ENCODE assay signal across 19 cellular contexts in genomic region chr16:12586701-12587100, GRCh38.
DNase-seq lines count a peak whose midpoint lies in the region; ATAC-seq, FAIRE-seq and TF ChIP-seq lines count a peak whose summit lies in the region.
"Had no signal": no experiment of that assay in that cellular context is flagged by ENCODE, and none has a peak within 500 bp of the region (broad histone marks: within the 10 kb centered on the region; RNA-seq: fewer than 3 reads in every experiment).

No MANE protein-coding gene starts in this region.

- CTCF ChIA-PET in H1 (lab: Charles Lee; ENCODE audit: partially characterized antibody), result no interaction called here

- POLR2A ChIA-PET in H1 (lab: Charles Lee; ENCODE audit: partially characterized antibody), result no interaction called here

- no peak overlapping the region for H3K4me3 Mint-ChIP-seq in activated T-cell treated with anti-CD3 and anti-CD28 coated beads, Interleukin-2, amount 50 U/mL, for 24 hours
- no peak overlapping the region for H3K4me3 Mint-ChIP-seq in chondrocyte (ENCODE audit: unreplicated experiment)
- H3K4me3 Mint-ChIP-seq: CD4-positive, alpha-beta memory T cell; GM23338; HFFc6 had no signal

- no peak overlapping the region for H3K23ac ChIP-seq in H1 (ENCODE audit: insufficient read length)

- no peak overlapping the region for H2BK12ac ChIP-seq in H1 (ENCODE audit: low read depth, low read length)

- TF ChIP-seq CTCF in chondrocyte (IDR thresholded peaks at IDR 0.05) (no peak), H1 (IDR thresholded peaks at IDR 0.05; ENCODE audit: control extremely low read depth in 1 of 3, insufficient read depth in 1 of 3, low read depth in 1 of 3, low read length in 3 of 3) (no peak), spleen (IDR thresholded peaks at IDR 0.05 in 8 of 11, conservative IDR thresholded peaks at IDR 0.05 in 3 of 11) (no peak)

- H3K27ac Mint-ChIP-seq in activated T-cell treated with anti-CD3 and anti-CD28 coated beads, Interleukin-2, amount 50 U/mL, for 24 hours, result no peak overlapping the region
- H3K27ac Mint-ChIP-seq in chondrocyte (ENCODE audit: unreplicated experiment), result no peak overlapping the region
- H3K27ac Mint-ChIP-seq: GM23338, HFFc6 had no signal

- H2BK20ac ChIP-seq in H1 (ENCODE audit: low read length), result no peak overlapping the region

- no peak overlapping the region for H3K9ac ChIP-seq in H1 (replicated peaks in 1 of 4; ENCODE audit: extremely low read depth in 1 of 4, low read depth in 3 of 4, low read length in 3 of 4)

- H3K27me3 ChIP-seq in H1 (replicated peaks in 1 of 4; ENCODE audit: control insufficient read depth in 3 of 4, extremely low read depth in 1 of 4, insufficient read depth in 3 of 4, low read length in 3 of 4), result no peaks in the 10 kb centered on the region
- no peaks in the 10 kb centered on the region for H3K27me3 ChIP-seq in spleen (replicated peaks in 1 of 7)

- WGBS in H1 (ENCODE audit: extremely low coverage in 1 of 2, insufficient coverage in 1 of 2, insufficient read length in 1 of 2, insufficient replicate concordance in 2 of 2, low coverage in 1 of 2, low lambda C conversion rate in 2 of 2, missing lambda C conversion rate in 1 of 2), 2 experiments, result 84% methylated on average over 7 of the region's 10 CpGs; no CpG with 5 or more reads in 1 of the 2 experiments
- 89 to 96% (median 93%) methylated on average over 10 of the region's 10 CpGs for WGBS in spleen, 5 donors

- H3K4me1 Mint-ChIP-seq in activated T-cell treated with anti-CD3 and anti-CD28 coated beads, Interleukin-2, amount 50 U/mL, for 24 hours (ENCODE audit: low read depth), result peaks cover 17% of the 10 kb centered on the region
- no peaks in the 10 kb centered on the region for H3K4me1 Mint-ChIP-seq in chondrocyte (ENCODE audit: low read depth)

- no peak for FAIRE-seq in H1 (lab: Jason Lieb, UNC)
- FAIRE-seq: GM12891, GM18507, H54 had no signal

- H3K36me3 Mint-ChIP-seq in activated T-cell treated with anti-CD3 and anti-CD28 coated beads, Interleukin-2, amount 50 U/mL, for 24 hours (ENCODE audit: low read depth), result no peaks in the 10 kb centered on the region
- no peaks in the 10 kb centered on the region for H3K36me3 Mint-ChIP-seq in chondrocyte (ENCODE audit: low read depth)
- H3K36me3 Mint-ChIP-seq: CD4-positive, alpha-beta memory T cell had no signal

- peaks cover 11% of the 10 kb centered on the region for H3K27me3 Mint-ChIP-seq in activated T-cell treated with anti-CD3 and anti-CD28 coated beads, Interleukin-2, amount 50 U/mL, for 24 hours
- H3K27me3 Mint-ChIP-seq in chondrocyte (ENCODE audit: low read depth), result peaks cover 10% of the 10 kb centered on the region

- 0 out of 2 replicates have a peak overlapping the region, but pooled peaks have one; percentile 24 for H2AK5ac ChIP-seq in H1 (ENCODE audit: low read depth, low read length)

- H3K4me1 ChIP-seq in H1 (replicated peaks in 1 of 4; ENCODE audit: control insufficient read depth in 3 of 4, insufficient read depth in 4 of 4, low read length in 3 of 4) (peaks cover 1 to 4% (median 3%) of the 10 kb centered on the region in 4 experiments; a peak in 5 of 7 replicates), spleen (peaks cover 0 to 4% (median 0%) of the 10 kb centered on the region in 6 donors)
- H3K4me1 ChIP-seq: HAP-1 had no signal

- no peak overlapping the region for H3K4me3 ChIP-seq in H1 (ENCODE audit: extremely low read depth in 1 of 4, insufficient read depth in 2 of 4, low read depth in 3 of 4, low read length in 4 of 4)
- no peak overlapping the region for H3K4me3 ChIP-seq in spleen
- H3K4me3 ChIP-seq: GM23338, HAP-1 had no signal

- no peak overlapping the region for H2BK5ac ChIP-seq in H1 (ENCODE audit: low read depth, low read length)

- H3K9me3 ChIP-seq in H1 (ENCODE audit: insufficient read depth in 2 of 2, low read depth in 1 of 2, low read length in 1 of 2), result no peaks in the 10 kb centered on the region; a peak in 1 of 4 replicates
- H3K9me3 ChIP-seq in spleen, result peaks cover 0 to 11% (median 3%) of the 10 kb centered on the region in 8 donors
- H3K9me3 ChIP-seq: HAP-1 had no signal

- H2BK15ac ChIP-seq in H1 (ENCODE audit: low read length), result no peak overlapping the region

- H3K56ac ChIP-seq in H1 (replicated peaks; ENCODE audit: insufficient read length, low read depth, low read length), result no peak overlapping the region

- no peak overlapping the region for H3K18ac ChIP-seq in H1 (ENCODE audit: extremely low read depth, low read length)

- H3K27ac ChIP-seq in H1 (ENCODE audit: low read depth, low read length) (no peak overlapping the region), spleen (no peak overlapping the region)

- TF ChIP-seq EP300 in H1 (IDR thresholded peaks at IDR 0.05; ENCODE audit: borderline replicate concordance in 1 of 2, low read depth in 2 of 2, low read length in 2 of 2), result no peak

- no peak for TF ChIP-seq RAD21 in H1 (IDR thresholded peaks at IDR 0.05 in 1 of 2, conservative IDR thresholded peaks at IDR 0.05 in 1 of 2; ENCODE audit: low read depth in 2 of 2, low read length in 2 of 2)

- no peak overlapping the region for H4K91ac ChIP-seq in H1 (replicated peaks; ENCODE audit: insufficient read length, low read length)

- H3K79me2 ChIP-seq in H1 (ENCODE audit: control insufficient read depth in 1 of 2, insufficient read depth in 2 of 2, low read length in 2 of 2), result no peaks in the 10 kb centered on the region

- no peak overlapping the region for H4K5ac ChIP-seq in H1 (ENCODE audit: insufficient read length, low read depth, low read length)

- DNase-seq in activated T-cell treated with anti-CD3 and anti-CD28 coated beads, Interleukin-2, amount 50 U/mL, for 24 hours, result peak; percentile 11
- no peak for DNase-seq in activated T-cell treated with anti-CD3 and anti-CD28 coated beads, Interleukin-2, amount 50 U/mL, for 48 hours
- DNase-seq in chondrocyte (ENCODE audit: low spot score), result peak; percentile 34
- no peak for DNase-seq in H1 (ENCODE audit: low read depth in 1 of 2, low spot score in 2 of 2)
- peak; percentile 28 for DNase-seq in spleen
- DNase-seq: C1 segment of cervical spinal cord; Calu3; CD4-positive, alpha-beta memory T cell; COR-L47; DMS53; DMS79 treated with DMSO at 0.1 percent for 48 hours; GF-D8; HFFc6 had no signal

- H3K79me1 ChIP-seq in H1 (ENCODE audit: low read depth, low read length), result no peaks in the 10 kb centered on the region

- no peak overlapping the region for H2BK120ac ChIP-seq in H1 (replicated peaks; ENCODE audit: low read depth, low read length)

- H3K4me2 ChIP-seq in H1 (ENCODE audit: insufficient read depth in 1 of 2, low read depth in 2 of 2, low read length in 2 of 2), result no peak overlapping the region
- H3K4me2 ChIP-seq: GM23338 had no signal

- no peak overlapping the region for H3K14ac ChIP-seq in H1 (ENCODE audit: insufficient read length)

- H3K9me3 Mint-ChIP-seq in activated T-cell treated with anti-CD3 and anti-CD28 coated beads, Interleukin-2, amount 50 U/mL, for 24 hours, result no peaks in the 10 kb centered on the region
- H3K9me3 Mint-ChIP-seq in chondrocyte (ENCODE audit: low read depth), result no peaks in the 10 kb centered on the region
- H3K9me3 Mint-ChIP-seq: GM23338, HFFc6 had no signal

- H3K23me2 ChIP-seq in H1 (ENCODE audit: low read depth, low read length), result no peaks in the 10 kb centered on the region

- H3K36me3 ChIP-seq in H1 (ENCODE audit: control insufficient read depth in 2 of 4, insufficient read depth in 4 of 4, low read length in 3 of 4), result no peaks in the 10 kb centered on the region
- H3K36me3 ChIP-seq in spleen, result no peaks in the 10 kb centered on the region
- H3K36me3 ChIP-seq: HAP-1 had no signal

- no peak overlapping the region for H4K8ac ChIP-seq in H1 (ENCODE audit: extremely low read depth, insufficient read depth, low read length)

- ATAC-seq in HG02798 (IDR thresholded peaks at IDR 0.05; ENCODE audit: poor library complexity, unreplicated experiment), result no peak
- ATAC-seq: GM23338 had no signal

- no peak overlapping the region for H3K4ac ChIP-seq in H1 (replicated peaks; ENCODE audit: insufficient read length, low read depth, low read length)

- H2AFZ ChIP-seq in H1 (ENCODE audit: low read length), result no peak overlapping the region
- H2AFZ ChIP-seq: GM23338 had no signal

- no peaks in the 10 kb centered on the region for H4K20me1 ChIP-seq in H1 (replicated peaks in 1 of 2; ENCODE audit: control insufficient read depth in 1 of 2, insufficient read depth in 2 of 2, low read length in 2 of 2)

- intact Hi-C loops in spleen (cut with DNase I; ENCODE audit: low total_unique reads), result no loop called here

- TF ChIP-seq POLR2A in H1 (IDR thresholded peaks at IDR 0.05; ENCODE audit: control extremely low read depth in 1 of 2, low read depth in 2 of 2, low read length in 2 of 2) (no peak), spleen (IDR thresholded peaks at IDR 0.05) (no peak)

TF ChIP-seq in H1, 55 proteins besides CTCF, POLR2A, EP300 and RAD21 (continues in another document):
- TF ChIP-seq KDM4A (IDR thresholded peaks at IDR 0.05; ENCODE audit: low read depth, low read length, severe bottlenecking), result no peak
- TF ChIP-seq JUND (IDR thresholded peaks at IDR 0.05; ENCODE audit: low read length), result no peak
- TF ChIP-seq TAF7 (optimal IDR thresholded peaks at IDR 0.05; ENCODE audit: borderline replicate concordance, low read depth, low read length), result no peak
- no peak for TF ChIP-seq NRF1 (IDR thresholded peaks at IDR 0.05; ENCODE audit: low read depth, low read length)
- TF ChIP-seq POU5F1 (IDR thresholded peaks at IDR 0.05; ENCODE audit: low read depth, low read length), result no peak
- TF ChIP-seq TAF1 (IDR thresholded peaks at IDR 0.05; ENCODE audit: low read depth, low read length), result no peak
- no peak for TF ChIP-seq GABPA (IDR thresholded peaks at IDR 0.05; ENCODE audit: borderline replicate concordance, insufficient read depth, low read length)
- no peak for TF ChIP-seq JUN (IDR thresholded peaks at IDR 0.05; ENCODE audit: low read depth, low read length)
- no peak for TF ChIP-seq SIRT6 (IDR thresholded peaks at IDR 0.05; ENCODE audit: low read length)

Comparison
In these comparisons a context has a peak if more than half of its experiments do, and no peak if none do; other contexts are left out.
1. DNase-seq: peak in activated T-cell treated with anti-CD3 and anti-CD28 coated beads, Interleukin-2, amount 50 U/mL, for 24 hours (single experiment), chondrocyte (single experiment) and spleen (single experiment); none in activated T-cell treated with anti-CD3 and anti-CD28 coated beads, Interleukin-2, amount 50 U/mL, for 48 hours (0 of 2) and H1 (0 of 2).